28 cellular contexts compared by ENCODE assay signal in the genomic region with DNA sequence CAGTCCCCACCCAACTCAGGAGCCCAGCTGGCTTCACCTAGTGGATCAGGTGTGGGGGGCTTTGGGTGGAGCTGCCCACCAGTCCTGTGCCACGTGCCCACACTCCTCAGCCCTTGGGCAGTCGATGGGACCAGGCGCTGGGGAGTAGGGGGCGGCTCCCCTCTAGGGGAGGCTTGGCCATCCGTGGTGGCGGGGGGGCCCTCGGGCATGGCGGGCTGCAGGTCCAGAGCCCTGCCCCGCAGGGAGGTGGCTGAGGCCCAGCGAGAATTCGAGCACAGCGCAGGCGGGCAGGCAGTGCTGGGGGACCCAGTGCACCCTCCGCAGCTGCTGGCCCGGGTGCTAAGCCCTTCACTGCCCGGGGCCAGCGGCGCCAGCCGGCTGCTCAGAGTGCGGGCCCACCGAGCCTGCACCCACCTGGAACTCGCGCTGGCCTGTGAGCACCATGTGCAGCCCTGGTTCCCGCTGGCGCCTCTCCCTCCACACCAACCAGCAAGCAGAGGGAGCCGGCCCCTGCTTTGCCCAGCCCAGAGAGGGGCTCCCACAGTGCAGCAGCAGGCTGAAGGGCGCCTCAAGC.
"Had no signal": no experiment of that assay in that cellular context is flagged by ENCODE, and none has a peak within 500 bp of the region (broad histone marks: within the 10 kb centered on the region; RNA-seq: fewer than 3 reads in every experiment).

No MANE protein-coding gene starts in this region.

- ATAC-seq: activated CD4-positive, alpha-beta T cell treated with anti-CD3 and anti-CD28 coated beads for 36 hours; activated CD8-positive, alpha-beta memory T cell treated with anti-CD3 and anti-CD28 coated beads, Interleukin-2, amount 10 ng/mL, durations not matched to agents 7 days and 5 days; activated CD8-positive, alpha-beta T cell treated with anti-CD3 and anti-CD28 coated beads, Interleukin-2, amount 10 ng/mL, durations not matched to agents 7 days and 5 days; effector memory CD8-positive, alpha-beta T cell; foreskin keratinocyte; T-helper 17 cell had no signal

- H3K27me3 ChIP-seq: brain microvascular endothelial cell, foreskin keratinocyte had no signal

- H3K9me3 ChIP-seq: esophagus muscularis mucosa had no signal

- H3K27ac ChIP-seq: brain microvascular endothelial cell, esophagus muscularis mucosa, foreskin keratinocyte, WERI-Rb-1 had no signal

- DNase-seq: activated B cell treated with CpG ODN at 0.5 μM for 24 hours; activated CD4-positive, alpha-beta memory T cell treated with anti-CD3 and anti-CD28 coated beads for 36 hours; activated CD4-positive, alpha-beta T cell treated with anti-CD3 and anti-CD28 coated beads for 36 hours; activated CD4-positive, alpha-beta T cell treated with anti-CD3 and anti-CD28 coated beads, Interleukin-2, amount 10 ng/mL, durations not matched to agents 24 days and 14 days; activated CD4-positive, CD25-positive, alpha-beta regulatory T cell treated with anti-CD3 and anti-CD28 coated beads, Interleukin-2, amount 50 U/mL, for 72 hours; activated CD8-positive, alpha-beta memory T cell treated with anti-CD3 and anti-CD28 coated beads, Interleukin-2, amount 10 ng/mL, durations not matched to agents 7 days and 5 days; activated CD8-positive, alpha-beta memory T cell treated with anti-CD3 and anti-CD28 coated beads, Interleukin-2, amount 50 U/mL, for 4 hours; activated CD8-positive, alpha-beta T cell treated with anti-CD3 and anti-CD28 coated beads, Interleukin-2, amount 10 ng/mL, durations not matched to agents 7 days and 5 days; activated effector memory CD4-positive, alpha-beta T cell treated with anti-CD3 and anti-CD28 coated beads, Interleukin-2, amount 50 U/mL, for 16 hours; activated naive CD4-positive, alpha-beta T cell treated with anti-CD3 and anti-CD28 coated beads, Interleukin-2, amount 50 U/mL, for 16 hours; activated naive CD4-positive, alpha-beta T cell treated with Interleukin-2 at 50 U/mL for 16 hours; activated T-cell treated with anti-CD3 and anti-CD28 coated beads, Interleukin-2, amount 50 U/mL, for 1 hour; activated T-cell treated with anti-CD3 and anti-CD28 coated beads, Interleukin-2, amount 50 U/mL, for 48 hours; amniotic stem cell; anterior cingulate cortex; brain microvascular endothelial cell; cortex of kidney; dermis blood vessel endothelial cell; effector CD4-positive, alpha-beta T cell; effector memory CD8-positive, alpha-beta T cell; erythroblast; foreskin keratinocyte; head of caudate nucleus; T-helper 1 cell; T-helper 17 cell; T1000; WERI-Rb-1 had no signal

- H3K36me3 ChIP-seq: brain microvascular endothelial cell, esophagus muscularis mucosa, WERI-Rb-1 had no signal

- H3K4me3 ChIP-seq: esophagus muscularis mucosa had no signal

- H3K4me1 ChIP-seq: esophagus muscularis mucosa, foreskin keratinocyte had no signal
